8 cellular contexts compared by ENCODE assay signal in the genomic region with DNA sequence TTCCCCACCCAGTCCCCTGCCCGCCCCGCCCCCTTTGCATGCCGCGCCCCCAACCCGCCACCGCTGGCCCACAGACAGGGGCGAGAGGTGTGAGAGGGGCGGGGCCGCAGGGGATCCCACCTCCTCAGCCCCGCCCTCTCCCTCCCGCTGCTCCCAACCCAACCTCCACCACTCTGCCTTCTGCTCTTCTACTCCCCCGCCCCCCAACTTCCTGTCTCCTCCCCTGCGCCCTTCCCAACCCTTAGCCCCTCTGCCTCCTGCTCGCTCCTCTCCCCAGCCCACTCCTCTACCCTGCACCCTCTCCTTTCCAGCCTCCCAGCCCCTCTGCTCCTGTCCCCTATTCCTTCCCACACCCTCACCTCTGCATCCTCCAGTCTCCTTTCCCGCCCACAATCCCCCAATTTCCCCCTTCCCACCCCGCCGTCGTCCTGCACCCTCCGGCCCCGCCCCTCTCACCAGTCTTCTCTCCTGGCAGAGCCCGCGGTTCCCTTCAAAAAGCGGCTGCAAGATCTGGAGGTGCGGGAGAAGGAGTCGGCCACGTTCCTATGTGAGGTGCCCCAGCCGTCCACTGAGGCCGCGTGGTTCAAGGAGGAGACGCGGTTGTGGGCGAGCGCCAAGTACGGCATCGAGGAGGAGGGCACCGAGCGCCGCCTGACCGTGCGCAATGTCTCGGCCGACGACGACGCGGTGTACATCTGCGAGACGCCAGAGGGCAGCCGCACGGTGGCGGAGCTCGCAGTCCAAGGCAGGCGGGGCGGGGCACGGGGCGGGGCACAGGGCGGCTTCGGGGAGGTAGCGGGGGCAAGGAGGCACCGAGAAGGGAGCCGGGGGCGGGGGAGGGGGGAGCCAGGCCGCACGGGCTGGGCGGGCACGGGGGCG. TPM values are rescaled to one million over a fixed set of nuclear protein-coding genes. Genes with fewer than 3 reads are reported as not detected.
DNase-seq lines count a peak whose midpoint lies in the region; ATAC-seq and TF ChIP-seq lines count a peak whose summit lies in the region.

No MANE protein-coding gene starts in this region.

- H3K4me3 ChIP-seq in CD4-positive, alpha-beta memory T cell (ENCODE audit: low read length in 2 of 2) = peak overlapping the region; percentile 52
- no peak overlapping the region for H3K4me3 ChIP-seq in mucosa of descending colon

- peak overlapping the region; percentile 83 to 94 (median 89) for H3K4me3 Mint-ChIP-seq in CD4-positive, alpha-beta memory T cell

- H3K9me3 ChIP-seq in CD4-positive, alpha-beta memory T cell (ENCODE audit: control insufficient read depth in 1 of 2, low read length in 2 of 2) = no peaks in the 10 kb centered on the region
- no peaks in the 10 kb centered on the region for H3K9me3 ChIP-seq in mucosa of descending colon

- CTCF ChIA-PET in CD4-positive, alpha-beta memory T cell (lab: Charles Lee; ENCODE audit: partially characterized antibody) = interaction anchor here (0.7 to 2.0 kb wide), 10 partner anchors 9 to 83 kb away, joined by 3 to 13 read pairs (median 4); a partner anchor contains a TSS

- ATAC-seq in GM19468 (IDR thresholded peaks at IDR 0.05; ENCODE audit: extremely low read depth, unreplicated experiment) (peak; percentile 94), mucosa of descending colon (peak; percentile 95)

- peak overlapping the region; percentile 68 to 95 (median 90) for H3K27ac Mint-ChIP-seq in CD4-positive, alpha-beta memory T cell

- H3K9me3 Mint-ChIP-seq in CD4-positive, alpha-beta memory T cell = no peaks in the 10 kb centered on the region

- H3K27me3 Mint-ChIP-seq in CD4-positive, alpha-beta memory T cell = no peaks in the 10 kb centered on the region

- peak; percentile 33 for TF ChIP-seq CTCF in mucosa of descending colon (IDR thresholded peaks at IDR 0.05)

- H3K36me3 ChIP-seq in CD4-positive, alpha-beta memory T cell (ENCODE audit: insufficient read depth, low read length) = no peaks in the 10 kb centered on the region
- H3K36me3 ChIP-seq in mucosa of descending colon (ENCODE audit: low read depth) = no peaks in the 10 kb centered on the region

- peak overlapping the region; percentile 46 for H3K27ac ChIP-seq in CD4-positive, alpha-beta memory T cell (ENCODE audit: low read depth, low read length)
- peak overlapping the region; percentile 29 for H3K27ac ChIP-seq in epithelial cell of prostate

- H3K27me3 ChIP-seq in CD4-positive, alpha-beta memory T cell (ENCODE audit: insufficient read depth, low read length) = no peaks in the 10 kb centered on the region

- peaks cover 0 to 2% of the 10 kb centered on the region in 2 donors for H3K36me3 Mint-ChIP-seq in CD4-positive, alpha-beta memory T cell

- intact Hi-C loops in CD4-positive, alpha-beta memory T cell (cut with micrococcal nuclease) = loop anchor here (1.0 to 2.0 kb wide), 8 partner anchors 47 to 302 kb away; a partner anchor contains a TSS
- intact Hi-C loops in mucosa of descending colon (cut with DNase I, micrococcal nuclease) = no loop called here

- POLR2A ChIA-PET in CD4-positive, alpha-beta memory T cell (lab: Charles Lee; ENCODE audit: partially characterized antibody) = interaction anchor here (0.7 to 1.6 kb wide), 9 partner anchors 28 to 245 kb away, joined by 3 to 11 read pairs (median 5); a partner anchor contains a TSS

- DNase-seq in CD4-positive, alpha-beta memory T cell = peak; percentile 82 to 92 (median 84)
- DNase-seq in HPDE6-E6E7 (ENCODE audit: extremely low spot score) (peak; percentile 90), NOMO-1 treated with dmso at 0.1 percent for 144 hours (lab: John Stamatoyannopoulos, UW; ENCODE audit: unreplicated experiment) (peak; percentile 87), epithelial cell of prostate (ENCODE audit: low read depth, low spot score) (peak; percentile 40), mucosa of descending colon (peak; percentile 91 to 92 (median 92))
- DNase-seq in activated CD8-positive, alpha-beta memory T cell treated with anti-CD3 and anti-CD28 coated beads, Interleukin-2, amount 50 U/mL, for 24 hours (ENCODE audit: extremely low read depth) = peak; percentile 67
- peak; percentile 93 for DNase-seq in stimulated activated CD8-positive, alpha-beta memory T cell treated with anti-CD3 and anti-CD28 coated beads, Interleukin-4, amount 100 ng/mL, for 24 hours (ENCODE audit: low read depth)

- peaks cover 7% of the 10 kb centered on the region for H3K4me1 ChIP-seq in CD4-positive, alpha-beta memory T cell (ENCODE audit: insufficient read depth, low read length)
- no peaks in the 10 kb centered on the region for H3K4me1 ChIP-seq in mucosa of descending colon (ENCODE audit: low read depth)

- H3K4me1 Mint-ChIP-seq in CD4-positive, alpha-beta memory T cell = peaks cover 3 to 17% (median 9%) of the 10 kb centered on the region in 4 donors

RNA-seq across cellular contexts. Expression of a gene that starts 5.4 kb away (rescaled TPM):
- total RNA-seq in CD4-positive, alpha-beta memory T cell = 10 to 100 TPM; 76.0 to 91.4 TPM
- polyA plus RNA-seq in CD4-positive, alpha-beta memory T cell = 1 to 10 TPM in 1 of 2 donors, under 1 TPM in 1; 0.19 to 3.5 TPM
- total RNA-seq in mucosa of descending colon = 10 to 100 TPM in 1 of 3 donors, 1 to 10 TPM in 2; 4.2 to 30.9 (median 7.5) TPM

RNA-seq across cellular contexts. Expression of a gene that starts 47.6 kb away (rescaled TPM):
- 10 to 100 TPM; 10.9 to 12.0 TPM for total RNA-seq in CD4-positive, alpha-beta memory T cell
- 1 to 10 TPM; 1.3 to 2.9 TPM for polyA plus RNA-seq in CD4-positive, alpha-beta memory T cell
- 10 to 100 TPM; 11.5 to 12.9 (median 11.8) TPM for total RNA-seq in mucosa of descending colon

Comparison
In these comparisons a context has a peak if more than half of its experiments do, and no peak if none do; other contexts are left out.
1. DNase-seq: peak in every context shown above with its lines; median percentile 93 in stimulated activated CD8-positive, alpha-beta memory T cell treated with anti-CD3 and anti-CD28 coated beads, Interleukin-4, amount 100 ng/mL, for 24 hours; 92 in mucosa of descending colon; 90 in HPDE6-E6E7; 87 in NOMO-1 treated with dmso at 0.1 percent for 144 hours; 84 in CD4-positive, alpha-beta memory T cell; 67 in activated CD8-positive, alpha-beta memory T cell treated with anti-CD3 and anti-CD28 coated beads, Interleukin-2, amount 50 U/mL, for 24 hours; 40 in epithelial cell of prostate.